Comparison of ENCODE assay signal across 1 cellular context in genomic region chr10:131980757-131981428, GRCh38.
TF ChIP-seq lines count a peak whose summit lies in the region.

No MANE protein-coding gene starts in this region.

TF ChIP-seq in HepG2, 621 proteins besides CTCF, POLR2A, EP300 and RAD21 (continued from another document and continues in another):
- TF ChIP-seq TFDP2 (CRISPR knock-in tag; IDR thresholded peaks at IDR 0.05): 0 out of 2 replicates have a peak, but pooled peaks have one; percentile 30
- 0 out of 2 replicates have a peak, but pooled peaks have one; percentile 35 for TF ChIP-seq GATAD1 (CRISPR knock-in tag; IDR thresholded peaks at IDR 0.05)
- no peak for TF ChIP-seq THYN1 (CRISPR knock-in tag; IDR thresholded peaks at IDR 0.05; ENCODE audit: borderline replicate concordance, low read depth)
- no peak for TF ChIP-seq LCORL (IDR thresholded peaks at IDR 0.05)
- peak; percentile 71; the same call in 1 of the 2 replicates for TF ChIP-seq LCORL (CRISPR knock-in tag; IDR thresholded peaks at IDR 0.05)
- peak; percentile 29; the same call in 1 of the 2 replicates for TF ChIP-seq IRX3 (CRISPR knock-in tag; IDR thresholded peaks at IDR 0.05; ENCODE audit: borderline replicate concordance, low read depth)
- no peak for TF ChIP-seq CHD4 (IDR thresholded peaks at IDR 0.05; ENCODE audit: borderline replicate concordance, low read length)
- peak; percentile 18 for TF ChIP-seq TEAD3 (CRISPR knock-in tag; optimal IDR thresholded peaks at IDR 0.05; ENCODE audit: borderline replicate concordance)
- TF ChIP-seq GMEB2 (CRISPR knock-in tag; IDR thresholded peaks at IDR 0.05; ENCODE audit: low read depth): no peak
- TF ChIP-seq FOXA3 (CRISPR knock-in tag; IDR thresholded peaks at IDR 0.05): peak; percentile 22; the same call in 1 of the 2 replicates
- TF ChIP-seq ZNF547 (CRISPR knock-in tag; IDR thresholded peaks at IDR 0.05): no peak
- TF ChIP-seq ZNF160 (CRISPR knock-in tag; IDR thresholded peaks at IDR 0.05): no peak
- TF ChIP-seq ZNF589 (CRISPR knock-in tag; conservative IDR thresholded peaks at IDR 0.05): no peak
- TF ChIP-seq ZNF282 (IDR thresholded peaks at IDR 0.05; ENCODE audit: partially characterized antibody): no peak
- TF ChIP-seq KDM6A (CRISPR knock-in tag; IDR thresholded peaks at IDR 0.05; ENCODE audit: low read depth): no peak
- TF ChIP-seq ZSCAN29 (CRISPR knock-in tag; conservative IDR thresholded peaks at IDR 0.05): 0 out of 2 replicates have a peak, but pooled peaks have one; percentile 3
- TF ChIP-seq ZNF879 (CRISPR knock-in tag; IDR thresholded peaks at IDR 0.05): 0 out of 2 replicates have a peak, but pooled peaks have one; percentile 50
- no peak for TF ChIP-seq SOX13 (IDR thresholded peaks at IDR 0.05)
- TF ChIP-seq SOX13 (CRISPR knock-in tag; conservative IDR thresholded peaks at IDR 0.05 in 1 of 2, IDR thresholded peaks at IDR 0.05 in 1 of 2): peak in 1 of 2 experiments; percentile 12; a peak in 1 of 4 replicates
- no peak for TF ChIP-seq MXI1 (IDR thresholded peaks at IDR 0.05; ENCODE audit: borderline replicate concordance, low read depth, low read length)
- no peak for TF ChIP-seq NFATC3 (CRISPR knock-in tag; IDR thresholded peaks at IDR 0.05)
- TF ChIP-seq ZFY (CRISPR knock-in tag; IDR thresholded peaks at IDR 0.05): no peak
- TF ChIP-seq AGO2 (optimal IDR thresholded peaks at IDR 0.05; ENCODE audit: low read depth, low read length): peak; percentile 28
- no peak for TF ChIP-seq BHLHE40 (IDR thresholded peaks at IDR 0.05; ENCODE audit: low read length)
- TF ChIP-seq HNF1B (CRISPR knock-in tag; IDR thresholded peaks at IDR 0.05): no peak
- no peak for TF ChIP-seq ZNF773 (CRISPR knock-in tag; IDR thresholded peaks at IDR 0.05; ENCODE audit: borderline replicate concordance)
- no peak for TF ChIP-seq ZXDC (CRISPR knock-in tag; IDR thresholded peaks at IDR 0.05)
- TF ChIP-seq DNMT1 (CRISPR knock-in tag; IDR thresholded peaks at IDR 0.05): 0 out of 2 replicates have a peak, but pooled peaks have one; percentile 52
- 0 out of 2 replicates have a peak, but pooled peaks have one; percentile 36 for TF ChIP-seq ZC3H4 (CRISPR knock-in tag; IDR thresholded peaks at IDR 0.05; ENCODE audit: borderline replicate concordance)
- TF ChIP-seq NR2F1 (CRISPR knock-in tag; IDR thresholded peaks at IDR 0.05): peak in 1 of 2 experiments; percentile 24; a peak in 1 of 4 replicates
- TF ChIP-seq SAP130 (CRISPR knock-in tag; IDR thresholded peaks at IDR 0.05; ENCODE audit: low read depth): peak; percentile 68
- TF ChIP-seq KLF15 (CRISPR knock-in tag; IDR thresholded peaks at IDR 0.05; ENCODE audit: borderline replicate concordance): no peak
- TF ChIP-seq ZNF143 (CRISPR knock-in tag; IDR thresholded peaks at IDR 0.05): peak; percentile 50; the same call in 1 of the 2 replicates
- no peak for TF ChIP-seq HOXA5 (CRISPR knock-in tag; IDR thresholded peaks at IDR 0.05)
- no peak for TF ChIP-seq NR3C1 (CRISPR knock-in tag; IDR thresholded peaks at IDR 0.05)
- peak; percentile 13; the same call in 1 of the 2 replicates for TF ChIP-seq HNF4A (CRISPR knock-in tag; IDR thresholded peaks at IDR 0.05)
- no peak for TF ChIP-seq MBNL3 (CRISPR knock-in tag; conservative IDR thresholded peaks at IDR 0.05)
- TF ChIP-seq ZNF142 (CRISPR knock-in tag; IDR thresholded peaks at IDR 0.05): no peak
- peak; percentile 21; the same call in 1 of the 2 replicates for TF ChIP-seq KAT8 (CRISPR knock-in tag; IDR thresholded peaks at IDR 0.05)
- no peak for TF ChIP-seq PLRG1 (conservative IDR thresholded peaks at IDR 0.05)
- 0 out of 2 replicates have a peak, but pooled peaks have one; percentile 45 for TF ChIP-seq ZNF251 (CRISPR knock-in tag; IDR thresholded peaks at IDR 0.05)
- TF ChIP-seq AKNA (CRISPR knock-in tag; IDR thresholded peaks at IDR 0.05; ENCODE audit: borderline replicate concordance): no peak
- no peak for TF ChIP-seq SIN3B (IDR thresholded peaks at IDR 0.05; ENCODE audit: low read length)
- TF ChIP-seq NFKB2 (CRISPR knock-in tag; IDR thresholded peaks at IDR 0.05; ENCODE audit: borderline replicate concordance): 0 out of 2 replicates have a peak, but pooled peaks have one; percentile 1
- peak; percentile 31; the same call in 1 of the 2 replicates for TF ChIP-seq POLR2AphosphoS5 (IDR thresholded peaks at IDR 0.05; ENCODE audit: low read depth, low read length)
- TF ChIP-seq IKZF5 (CRISPR knock-in tag; IDR thresholded peaks at IDR 0.05): peak; percentile 41; the same call in 1 of the 2 replicates
- no peak for TF ChIP-seq MXD3 (CRISPR knock-in tag; IDR thresholded peaks at IDR 0.05)
